Comparison of ENCODE assay signal across 18 cellular contexts in genomic region chr21:16644690-16645089, GRCh38.
"Had no signal": no experiment of that assay in that cellular context is flagged by ENCODE, and none has a peak within 500 bp of the region (broad histone marks: within the 10 kb centered on the region; RNA-seq: fewer than 3 reads in every experiment).

No MANE protein-coding gene starts in this region.

- H3K4me1 ChIP-seq: lower lobe of right lung, pancreas, tibial artery had no signal

- H3K9me3 ChIP-seq: esophagus muscularis mucosa, lower lobe of right lung, pancreas, tibial artery had no signal

- ATAC-seq: activated CD8-positive, alpha-beta memory T cell treated with anti-CD3 and anti-CD28 coated beads, Interleukin-2, amount 10 ng/mL, durations not matched to agents 7 days and 5 days; activated naive CD4-positive, alpha-beta T cell treated with anti-CD3 and anti-CD28 coated beads, Interleukin-2, amount 50 U/mL, for 72 hours; lower lobe of right lung; pancreas had no signal

- H3K4me3 ChIP-seq: dorsolateral prefrontal cortex, esophagus muscularis mucosa, lower lobe of right lung, pancreas, tibial artery had no signal

- H3K27ac ChIP-seq: brain microvascular endothelial cell, dorsolateral prefrontal cortex, esophagus muscularis mucosa, lower lobe of right lung, pancreas, tibial artery had no signal

- DNase-seq: activated CD4-positive, alpha-beta T cell treated with anti-CD3 and anti-CD28 coated beads for 1 hour; activated CD4-positive, alpha-beta T cell treated with anti-CD3 and anti-CD28 coated beads, Interleukin-2, amount 50 U/mL, for 48 hours; activated CD8-positive, alpha-beta memory T cell treated with anti-CD3 and anti-CD28 coated beads, Interleukin-2, amount 10 ng/mL, durations not matched to agents 7 days and 5 days; activated effector memory CD4-positive, alpha-beta T cell treated with Interleukin-2 at 50 U/mL for 16 hours; activated T-cell treated with anti-CD3 and anti-CD28 coated beads, Interleukin-2, amount 50 U/mL, for 24 hours; amygdala; brain microvascular endothelial cell; dorsolateral prefrontal cortex; glutamatergic neuron; lower lobe of right lung; naive B cell; pancreas; stimulated activated CD4-positive, alpha-beta T cell treated with anti-CD3 and anti-CD28 coated beads, Interleukin-15, amount 100 ng/mL, for 24 hours; stimulated activated CD4-positive, alpha-beta T cell treated with anti-CD3 and anti-CD28 coated beads, Interleukin-4, amount 100 ng/mL, for 4 hours; T-helper 9 cell; tibial artery had no signal

- H3K36me3 ChIP-seq: brain microvascular endothelial cell, esophagus muscularis mucosa, lower lobe of right lung, pancreas, tibial artery had no signal

- H3K27me3 ChIP-seq: brain microvascular endothelial cell, dorsolateral prefrontal cortex, esophagus muscularis mucosa, pancreas, tibial artery had no signal
